6 cellular contexts compared by ENCODE assay signal in genomic region chr22:49177666-49178065, GRCh38.
"Had no signal": no experiment of that assay in that cellular context is flagged by ENCODE, and none has a peak within 500 bp of the region (broad histone marks: within the 10 kb centered on the region; RNA-seq: fewer than 3 reads in every experiment).

No MANE protein-coding gene starts in this region.

- H3K27ac Mint-ChIP-seq: GM23338, HFFc6 had no signal

- ATAC-seq: GM23338, HCT116, K562 had no signal

- H3K4me2 ChIP-seq: GM23338 had no signal

- H3K4me3 Mint-ChIP-seq: GM23338, HFFc6 had no signal

- H3K4me1 ChIP-seq: HAP-1 had no signal

- H3K9me3 ChIP-seq: HAP-1 had no signal

- H2AFZ ChIP-seq: GM23338 had no signal

- H3K4me1 Mint-ChIP-seq: GM23338 had no signal

- H3K36me3 ChIP-seq: HAP-1 had no signal

- H3K4me3 ChIP-seq: GM23338, HAP-1, K562 had no signal

- DNase-seq: HFFc6, IMR-90 had no signal
